In genomic region chr5:95901676-95902646, GRCh38 we compare ENCODE assay signal across 12 cellular contexts. TPM values are rescaled to one million over a fixed set of nuclear protein-coding genes. Genes with fewer than 3 reads are reported as not detected.
DNase-seq lines count a peak whose midpoint lies in the region; TF ChIP-seq lines count a peak whose summit lies in the region.
"Had no signal": no experiment of that assay in that cellular context is flagged by ENCODE, and none has a peak within 500 bp of the region (broad histone marks: within the 10 kb centered on the region; RNA-seq: fewer than 3 reads in every experiment).

No MANE protein-coding gene starts in this region.

- H4K5ac ChIP-seq in mesendoderm (ENCODE audit: low read length) = no peak overlapping the region

- no peak overlapping the region for H2BK5ac ChIP-seq in mesendoderm (ENCODE audit: low read length)

- no CpG with 5 or more reads among the region's 11 CpGs for WGBS in mesendoderm (ENCODE audit: extremely low coverage, insufficient coverage, low lambda C conversion rate)

- in situ Hi-C loops in Caki2 (cut with HindIII; ENCODE audit: low pct_unique_long_range_greater_than_20kb, low sequenced_read_pairs) (no loop called here), brain microvascular endothelial cell (cut with HindIII; ENCODE audit: low pct_ligation_motif_present, low sequenced_read_pairs) (no loop called here)

- no peak overlapping the region for H3K4me2 ChIP-seq in mesendoderm (ENCODE audit: low read length)
- H3K4me2 ChIP-seq: KMS-11 had no signal

- H2BK15ac ChIP-seq in mesendoderm (replicated peaks; ENCODE audit: low read depth) = no peak overlapping the region

- TF ChIP-seq CTCF in brain microvascular endothelial cell (IDR thresholded peaks at IDR 0.05; ENCODE audit: low read depth, low read length, missing control alignments) = no peak

- no peaks in the 10 kb centered on the region for H3K79me2 ChIP-seq in mesendoderm (ENCODE audit: control insufficient read depth, insufficient read depth, low read length)

- H3K9ac ChIP-seq in mesendoderm (ENCODE audit: low read length) = no peak overlapping the region
- H3K9ac ChIP-seq: KMS-11 had no signal

- DNase-seq in Caki2 (ENCODE audit: low read depth) (peak; percentile 19), LoVo (ENCODE audit: low spot score) (peak; percentile 9), brain microvascular endothelial cell (peak; percentile 78), mesendoderm (peak; percentile 28), NCI-H1092 treated with DMSO at 0.1 percent for 48 hours (lab: John Stamatoyannopoulos, UW) (no peak), NCI-H524 treated with DMSO at 0.1 percent for 48 hours (lab: John Stamatoyannopoulos, UW) (no peak), Ammon's horn (ENCODE audit: low spot score) (no peak), NCI-H187 treated with DMSO at 0.1 percent for 48 hours (lab: John Stamatoyannopoulos, UW) (no peak)
- DNase-seq: OCI-M1, pancreas had no signal

- H3K27ac ChIP-seq in brain microvascular endothelial cell (peak overlapping the region; percentile 36), mesendoderm (ENCODE audit: low read depth, low read length) (no peak overlapping the region)
- H3K27ac ChIP-seq: cardiac muscle cell, KMS-11 had no signal

- H3K56ac ChIP-seq in mesendoderm (ENCODE audit: low read length) = no peak overlapping the region

- no peak overlapping the region for H3K23ac ChIP-seq in mesendoderm (ENCODE audit: low read length)

- no peak overlapping the region for H3K4ac ChIP-seq in mesendoderm (ENCODE audit: low read depth, low read length)

- H3K4me1 ChIP-seq in mesendoderm (ENCODE audit: control insufficient read depth, low read depth, low read length) = peaks cover 2% of the 10 kb centered on the region

- no peaks in the 10 kb centered on the region for H3K79me1 ChIP-seq in mesendoderm (ENCODE audit: low read length)

- no peak overlapping the region for H2BK120ac ChIP-seq in mesendoderm (ENCODE audit: low read depth, low read length)

- peaks cover 28% of the 10 kb centered on the region for H3K36me3 ChIP-seq in brain microvascular endothelial cell (replicated peaks)
- peaks cover 1% of the 10 kb centered on the region for H3K36me3 ChIP-seq in mesendoderm (ENCODE audit: control insufficient read depth, insufficient read depth, low read length)

- no peak overlapping the region for H3K18ac ChIP-seq in mesendoderm (ENCODE audit: low read length)

- H3K4me3 ChIP-seq in brain microvascular endothelial cell (ENCODE audit: low read depth, low read length) = no peak overlapping the region
- no peak overlapping the region for H3K4me3 ChIP-seq in mesendoderm (ENCODE audit: low read length)
- H3K4me3 ChIP-seq: cardiac muscle cell, pancreas had no signal

- H2AK5ac ChIP-seq in mesendoderm (ENCODE audit: low read length) = no peak overlapping the region

- no peaks in the 10 kb centered on the region for H3K27me3 ChIP-seq in brain microvascular endothelial cell (replicated peaks)
- no peaks in the 10 kb centered on the region for H3K27me3 ChIP-seq in mesendoderm (ENCODE audit: insufficient read depth, low read length, poor library complexity)
- H3K27me3 ChIP-seq: cardiac muscle cell, pancreas had no signal

- no peak overlapping the region for H4K8ac ChIP-seq in mesendoderm (ENCODE audit: low read depth, low read length)

RNA-seq across cellular contexts. Expression of gene ELL2, which starts 59.7 kb away (rescaled TPM):
- 0.17 and 0.61 TPM in 2 replicates for total RNA-seq in Caki2 (2014; rRNA removed; shearing (Covaris generic); ENCODE audit: low replicate concordance)
- polyA plus RNA-seq in mesendoderm (2013, experiment 1 of 2) = 43.9 TPM
- 43.6 TPM for polyA plus RNA-seq in mesendoderm (2013, experiment 2 of 2)

Comparison
In these comparisons a context has a peak if more than half of its experiments do, and no peak if none do; other contexts are left out.
1. DNase-seq: peak in Caki2 (single experiment), LoVo (single experiment), brain microvascular endothelial cell (single experiment) and mesendoderm (single experiment); none in NCI-H1092 treated with DMSO at 0.1 percent for 48 hours (single experiment), NCI-H524 treated with DMSO at 0.1 percent for 48 hours (single experiment), Ammon's horn (single experiment) and NCI-H187 treated with DMSO at 0.1 percent for 48 hours (single experiment).